32 cellular contexts compared by ENCODE assay signal in genomic region chr9:114429488-114429887, GRCh38.
"Had no signal": no experiment of that assay in that cellular context is flagged by ENCODE, and none has a peak within 500 bp of the region (broad histone marks: within the 10 kb centered on the region; RNA-seq: fewer than 3 reads in every experiment).

No MANE protein-coding gene starts in this region.

- H3K27ac Mint-ChIP-seq: activated naive CD4-positive, alpha-beta T cell treated with anti-CD3 and anti-CD28 coated beads, Interleukin-2, amount 10 ng/mL, durations not matched to agents 7 days and 5 days; activated naive CD8-positive, alpha-beta T cell treated with anti-CD3 and anti-CD28 coated beads, Interleukin-2, amount 50 U/mL, for 24 hours; progenitor cell of endocrine pancreas had no signal

- H3K9me3 Mint-ChIP-seq: activated naive CD4-positive, alpha-beta T cell treated with anti-CD3 and anti-CD28 coated beads, Interleukin-2, amount 10 ng/mL, durations not matched to agents 7 days and 5 days; activated naive CD8-positive, alpha-beta T cell treated with anti-CD3 and anti-CD28 coated beads, Interleukin-2, amount 50 U/mL, for 24 hours; naive B cell had no signal

- H3K4me1 Mint-ChIP-seq: activated naive CD8-positive, alpha-beta T cell treated with anti-CD3 and anti-CD28 coated beads, Interleukin-2, amount 50 U/mL, for 24 hours had no signal

- DNase-seq: activated CD4-positive, alpha-beta T cell treated with anti-CD3 and anti-CD28 coated beads for 48 hours; activated CD4-positive, alpha-beta T cell treated with anti-CD3 and anti-CD28 coated beads, Interleukin-2, amount 50 U/mL, for 48 hours; activated CD4-positive, CD25-positive, alpha-beta regulatory T cell; activated CD8-positive, alpha-beta memory T cell treated with anti-CD3 and anti-CD28 coated beads for 24 hours; activated gamma-delta T cell; activated naive CD4-positive, alpha-beta T cell treated with anti-CD3 and anti-CD28 coated beads, Interleukin-2, amount 10 ng/mL, durations not matched to agents 7 days and 5 days; activated naive CD8-positive, alpha-beta T cell treated with anti-CD3 and anti-CD28 coated beads, Interleukin-2, amount 50 U/mL, for 24 hours; amygdala; dermis blood vessel endothelial cell; effector CD4-positive, alpha-beta T cell; gastrocnemius medialis; glutamatergic neuron; left cardiac atrium; mammary epithelial cell; naive B cell; small intestine; stimulated activated CD4-positive, alpha-beta T cell treated with anti-CD3 and anti-CD28 coated beads, Interleukin-1b, Interleukin-23, amount 100 ng/mL, for 48 hours; stimulated activated CD4-positive, alpha-beta T cell treated with anti-CD3 and anti-CD28 coated beads, Interleukin-4, amount 100 ng/mL, for 4 hours; stimulated activated CD8-positive, alpha-beta memory T cell treated with anti-CD3 and anti-CD28 coated beads, Interleukin-4, amount 100 ng/mL, for 48 hours; stimulated activated naive CD4-positive, alpha-beta T cell; T-helper 1 cell; tibial artery had no signal

- H3K4me3 Mint-ChIP-seq: activated naive CD4-positive, alpha-beta T cell treated with anti-CD3 and anti-CD28 coated beads, Interleukin-2, amount 10 ng/mL, durations not matched to agents 7 days and 5 days; activated naive CD8-positive, alpha-beta T cell treated with anti-CD3 and anti-CD28 coated beads, Interleukin-2, amount 50 U/mL, for 24 hours; naive B cell had no signal

- H3K27me3 ChIP-seq: breast epithelium, gastrocnemius medialis, ovary, right lobe of liver, suprapubic skin, upper lobe of right lung had no signal

- FAIRE-seq: colon, endometrium, keratinocyte, small intestine had no signal

- H3K36me3 Mint-ChIP-seq: activated naive CD4-positive, alpha-beta T cell treated with anti-CD3 and anti-CD28 coated beads, Interleukin-2, amount 10 ng/mL, durations not matched to agents 7 days and 5 days; naive B cell had no signal

- H3K36me3 ChIP-seq: breast epithelium, gastrocnemius medialis, ovary, right lobe of liver, suprapubic skin, tibial artery, upper lobe of right lung had no signal

- H3K27me3 Mint-ChIP-seq: activated naive CD8-positive, alpha-beta T cell treated with anti-CD3 and anti-CD28 coated beads, Interleukin-2, amount 50 U/mL, for 24 hours had no signal

- H3K4me3 ChIP-seq: breast epithelium, gastrocnemius medialis, ovary, right lobe of liver, suprapubic skin, tibial artery, upper lobe of right lung had no signal

- H3K9me3 ChIP-seq: breast epithelium, gastrocnemius medialis, ovary, right lobe of liver, suprapubic skin, tibial artery, upper lobe of right lung had no signal

- ATAC-seq: activated naive CD8-positive, alpha-beta T cell treated with anti-CD3 and anti-CD28 coated beads, Interleukin-2, amount 50 U/mL, for 24 hours; gastrocnemius medialis; left cardiac atrium; right lobe of liver; upper lobe of right lung had no signal

- H3K27ac ChIP-seq: breast epithelium, epithelial cell of prostate, gastrocnemius medialis, ovary, right lobe of liver, suprapubic skin, tibial artery, upper lobe of right lung had no signal

- H3K4me1 ChIP-seq: breast epithelium, gastrocnemius medialis, right lobe of liver, suprapubic skin, tibial artery, upper lobe of right lung had no signal
